Comparison of ENCODE assay signal across 10 cellular contexts in the genomic region with DNA sequence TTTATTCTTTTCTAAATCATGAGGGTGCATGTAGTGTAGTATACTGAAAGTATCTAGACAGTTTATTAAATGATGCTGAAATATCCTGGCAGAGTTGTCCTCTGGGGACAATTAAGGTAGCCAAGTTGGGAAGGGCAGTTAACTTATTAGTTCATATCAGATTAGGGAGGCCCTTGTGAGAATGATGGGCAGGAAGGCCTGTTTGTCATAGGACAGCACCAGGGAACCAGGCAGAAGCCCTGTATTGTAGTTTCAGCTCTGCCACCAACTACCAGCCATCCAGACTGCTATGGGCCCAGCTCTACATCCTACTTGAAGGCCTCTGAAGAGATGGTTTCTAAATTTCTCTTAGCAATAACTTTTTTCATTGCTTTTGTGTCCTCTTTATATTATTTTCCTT. TPM values are rescaled to one million over a fixed set of nuclear protein-coding genes. Genes with fewer than 3 reads are reported as not detected.
A peak's percentile ranks its signal among the peaks of the same experiment; 100 is the strongest.
DNase-seq lines count a peak whose midpoint lies in the region; ATAC-seq and TF ChIP-seq lines count a peak whose summit lies in the region.
"Had no signal": no experiment of that assay in that cellular context is flagged by ENCODE, and none has a peak within 500 bp of the region (broad histone marks: within the 10 kb centered on the region; RNA-seq: fewer than 3 reads in every experiment).

No MANE protein-coding gene starts in this region.

- H3K4me1 Mint-ChIP-seq in CD4-positive, CD25-positive, alpha-beta regulatory T cell, result peaks cover 49 to 73% (median 66%) of the 10 kb centered on the region in 4 donors
- H3K4me1 Mint-ChIP-seq in brain, result peaks cover 75% of the 10 kb centered on the region
- H3K4me1 Mint-ChIP-seq in nephron progenitor cell, result peaks cover 75% of the 10 kb centered on the region

- ATAC-seq in CD4-positive, CD25-positive, alpha-beta regulatory T cell (ENCODE audit: low read depth in 2 of 2), result no peak
- ATAC-seq in GM21367 (IDR thresholded peaks at IDR 0.05; ENCODE audit: unreplicated experiment), result no peak

- peak overlapping the region; percentile 96 for H3K4me3 ChIP-seq in CD4-positive, CD25-positive, alpha-beta regulatory T cell (ENCODE audit: low read depth, low read length)
- no peak overlapping the region for H3K4me3 ChIP-seq in KMS-11 (IDR thresholded peaks at IDR 0.05; ENCODE audit: insufficient read depth, low read depth, low read length)

- H3K27ac ChIP-seq in CD4-positive, CD25-positive, alpha-beta regulatory T cell (ENCODE audit: insufficient read depth, low read length, poor library complexity, severe bottlenecking), result peak overlapping the region; percentile 39
- H3K27ac ChIP-seq in KMS-11, result peak overlapping the region; percentile 10; the same call in 1 of the 2 replicates

- peak overlapping the region; percentile 72 to 99 (median 96) for H3K4me3 Mint-ChIP-seq in CD4-positive, CD25-positive, alpha-beta regulatory T cell
- H3K4me3 Mint-ChIP-seq in brain (peak overlapping the region; percentile 47 to 95 (median 95)), nephron progenitor cell (peak overlapping the region; percentile 98)

- peak overlapping the region in 2 of 3 donors; percentile 12 to 28 for H3K27ac Mint-ChIP-seq in CD4-positive, CD25-positive, alpha-beta regulatory T cell
- H3K27ac Mint-ChIP-seq in brain, result peak overlapping the region in 2 of 5 experiments; percentile 35 to 89
- no peak overlapping the region for H3K27ac Mint-ChIP-seq in nephron progenitor cell

- TF ChIP-seq CTCF in KMS-11 (conservative IDR thresholded peaks at IDR 0.05; ENCODE audit: low read depth, low read length) (no peak), brain (conservative IDR thresholded peaks at IDR 0.05) (no peak), nephron progenitor cell (IDR thresholded peaks at IDR 0.05) (no peak)

- H4K20me1 ChIP-seq in KMS-11 (ENCODE audit: insufficient read depth), result peaks cover 22% of the 10 kb centered on the region

- no peak overlapping the region; the same call in 1 of the 2 replicates for H3K9ac ChIP-seq in KMS-11

- no peak overlapping the region for H2AFZ ChIP-seq in KMS-11 (ENCODE audit: low read depth)

- H3K36me3 Mint-ChIP-seq in CD4-positive, CD25-positive, alpha-beta regulatory T cell, result peaks cover 35% of the 10 kb centered on the region
- H3K36me3 Mint-ChIP-seq in brain, result peaks cover 14% of the 10 kb centered on the region
- H3K36me3 Mint-ChIP-seq in nephron progenitor cell (ENCODE audit: low read depth), result peaks cover 31% of the 10 kb centered on the region

- H3K79me2 ChIP-seq in KMS-11 (ENCODE audit: insufficient read depth, low read depth), result peaks cover 83% of the 10 kb centered on the region

- H3K9me3 ChIP-seq in CD4-positive, CD25-positive, alpha-beta regulatory T cell (ENCODE audit: control insufficient read depth in 2 of 2, low read length in 2 of 2), result no peaks in the 10 kb centered on the region

- peaks cover 84% of the 10 kb centered on the region for H3K4me1 ChIP-seq in CD4-positive, CD25-positive, alpha-beta regulatory T cell (ENCODE audit: control insufficient read depth, insufficient read depth, low read length, poor library complexity, severe bottlenecking)
- H3K4me1 ChIP-seq in KMS-11 (ENCODE audit: low read depth, poor library complexity, severe bottlenecking), result peaks cover 71% of the 10 kb centered on the region

- peaks cover 21% of the 10 kb centered on the region for H3K36me3 ChIP-seq in CD4-positive, CD25-positive, alpha-beta regulatory T cell (ENCODE audit: control insufficient read depth, insufficient read depth, low read length)
- no peaks in the 10 kb centered on the region for H3K36me3 ChIP-seq in KMS-11 (ENCODE audit: insufficient read depth)

- H3K27me3 ChIP-seq in CD4-positive, CD25-positive, alpha-beta regulatory T cell (ENCODE audit: control insufficient read depth, insufficient read depth, low read length), result no peaks in the 10 kb centered on the region
- H3K27me3 ChIP-seq in KMS-11 (ENCODE audit: insufficient read depth, low read depth), result no peaks in the 10 kb centered on the region

- H3K27me3 Mint-ChIP-seq in CD4-positive, CD25-positive, alpha-beta regulatory T cell, result peaks cover 10% of the 10 kb centered on the region
- H3K27me3 Mint-ChIP-seq in brain (peaks cover 17% of the 10 kb centered on the region), nephron progenitor cell (ENCODE audit: low read depth, poor library complexity) (peaks cover 3% of the 10 kb centered on the region)

- H3K4me2 ChIP-seq in KMS-11, result peak overlapping the region; percentile 62

- peaks cover 0 to 2% (median 0%) of the 10 kb centered on the region in 7 donors for H3K9me3 Mint-ChIP-seq in CD4-positive, CD25-positive, alpha-beta regulatory T cell
- peaks cover 0 to 3% (median 0%) of the 10 kb centered on the region in 5 experiments for H3K9me3 Mint-ChIP-seq in brain
- H3K9me3 Mint-ChIP-seq in nephron progenitor cell, result no peaks in the 10 kb centered on the region

- peak in 1 of 3 donors; percentile 8 for DNase-seq in CD4-positive, CD25-positive, alpha-beta regulatory T cell
- DNase-seq in nephron progenitor cell, result no peak
- DNase-seq in EL, result no peak
- DNase-seq in LoVo (ENCODE audit: low spot score), result no peak
- no peak for DNase-seq in stimulated activated CD4-positive, alpha-beta T cell treated with anti-CD3 and anti-CD28 coated beads, Interleukin-4, amount 100 ng/mL, for 24 hours
- DNase-seq: caudate nucleus, NCI-H2029 had no signal

RNA-seq across cellular contexts. Expression of gene MYLIP, which starts 4.0 kb away (rescaled TPM):
- 236 TPM for total RNA-seq in CD4-positive, CD25-positive, alpha-beta regulatory T cell
- polyA plus RNA-seq in CD4-positive, CD25-positive, alpha-beta regulatory T cell, result 100 to 1,000 TPM in 1 of 4 donors, 10 to 100 TPM in 3; 62.4 to 110 (median 72.3) TPM
- polyA plus RNA-seq in brain (ENCODE audit: insufficient read depth, low read depth, low replicate concordance), result 9.8 TPM
